ENCODE assay signal across 18 cellular contexts in the genomic region with DNA sequence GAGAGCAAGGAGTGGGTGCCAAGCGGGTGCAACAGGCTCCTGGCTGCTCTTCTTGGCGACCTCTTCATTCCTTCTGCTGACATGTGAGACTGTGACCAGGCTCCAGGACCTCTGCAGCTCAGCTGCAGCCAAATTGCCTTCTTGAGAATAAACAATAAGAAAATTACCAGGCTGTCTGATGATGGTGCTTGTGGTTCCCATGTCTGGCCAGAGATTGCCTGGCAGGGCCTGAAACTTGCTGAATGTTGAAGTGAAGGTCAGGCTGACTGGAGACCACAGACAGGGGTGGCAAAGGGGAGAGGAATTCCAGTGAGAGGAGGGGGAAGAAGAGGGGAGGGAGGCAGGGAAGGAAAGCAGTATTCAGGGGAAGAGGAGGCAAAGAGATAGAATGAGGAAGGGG.
A peak's percentile ranks its signal among the peaks of the same experiment; 100 is the strongest.
DNase-seq lines count a peak whose midpoint lies in the region; ATAC-seq, FAIRE-seq and TF ChIP-seq lines count a peak whose summit lies in the region.
"Had no signal": no experiment of that assay in that cellular context is flagged by ENCODE, and none has a peak within 500 bp of the region (broad histone marks: within the 10 kb centered on the region; RNA-seq: fewer than 3 reads in every experiment).

No MANE protein-coding gene starts in this region.

- no peaks in the 10 kb centered on the region for H3K36me3 ChIP-seq in astrocyte (ENCODE audit: insufficient read depth, low read length)
- no peaks in the 10 kb centered on the region for H3K36me3 ChIP-seq in lower lobe of right lung
- H3K36me3 ChIP-seq: BE2C, HAP-1 had no signal

- peaks cover 13% of the 10 kb centered on the region for H3K27me3 Mint-ChIP-seq in astrocyte (ENCODE audit: low read depth, unreplicated experiment)
- H3K27me3 Mint-ChIP-seq in activated T-cell treated with anti-CD3 and anti-CD28 coated beads, Interleukin-2, amount 50 U/mL, for 72 hours (ENCODE audit: low read depth): peaks cover 10% of the 10 kb centered on the region

- H3K4me1 Mint-ChIP-seq in astrocyte (ENCODE audit: low read depth, unreplicated experiment): peaks cover 6% of the 10 kb centered on the region
- H3K4me1 Mint-ChIP-seq in activated T-cell treated with anti-CD3 and anti-CD28 coated beads, Interleukin-2, amount 50 U/mL, for 72 hours (ENCODE audit: low read depth): no peaks in the 10 kb centered on the region
- H3K4me1 Mint-ChIP-seq: CD4-positive, CD25-positive, alpha-beta regulatory T cell had no signal

- no peak overlapping the region for H3K27ac Mint-ChIP-seq in astrocyte (ENCODE audit: unreplicated experiment)
- no peak overlapping the region for H3K27ac Mint-ChIP-seq in activated T-cell treated with anti-CD3 and anti-CD28 coated beads, Interleukin-2, amount 50 U/mL, for 72 hours
- H3K27ac Mint-ChIP-seq: CD4-positive, CD25-positive, alpha-beta regulatory T cell had no signal

- H3K4me3 ChIP-seq in astrocyte (ENCODE audit: insufficient read depth, low read depth, low read length) (no peak overlapping the region), lower lobe of right lung (no peak overlapping the region)
- H3K4me3 ChIP-seq: HAP-1 had no signal

- intact Hi-C loops in lower lobe of right lung (cut with DNase I): no loop called here

- TF ChIP-seq CTCF in astrocyte (IDR thresholded peaks at IDR 0.05; ENCODE audit: insufficient read depth, low read depth, low read length): no peak
- TF ChIP-seq CTCF in lower lobe of right lung (IDR thresholded peaks at IDR 0.05): no peak

- no peak for FAIRE-seq in astrocyte (lab: Jason Lieb, UNC)
- FAIRE-seq: A204.1, D721Med, GM12892, H1 had no signal

- ATAC-seq in HG02973 (IDR thresholded peaks at IDR 0.05; ENCODE audit: unreplicated experiment) (no peak), GM21423 (IDR thresholded peaks at IDR 0.05; ENCODE audit: unreplicated experiment) (no peak), lower lobe of right lung (no peak)
- no peak for ATAC-seq in activated T-cell treated with anti-CD3 and anti-CD28 coated beads, Interleukin-2, amount 50 U/mL, for 72 hours (replicated peaks in 1 of 2)

- H2AFZ ChIP-seq in astrocyte (ENCODE audit: low read depth, low read length): no peak overlapping the region

- no peaks in the 10 kb centered on the region for H3K36me3 Mint-ChIP-seq in astrocyte (ENCODE audit: low read depth, unreplicated experiment)
- peaks cover 0 to 3% of the 10 kb centered on the region in 2 donors for H3K36me3 Mint-ChIP-seq in activated T-cell treated with anti-CD3 and anti-CD28 coated beads, Interleukin-2, amount 50 U/mL, for 72 hours (ENCODE audit: insufficient read depth in 2 of 2)
- H3K36me3 Mint-ChIP-seq: CD4-positive, CD25-positive, alpha-beta regulatory T cell had no signal

- H3K27ac ChIP-seq in astrocyte (ENCODE audit: low read depth, low read length) (no peak overlapping the region), lower lobe of right lung (no peak overlapping the region)
- H3K27ac ChIP-seq: HL-60 had no signal

- no peak overlapping the region for H3K9ac ChIP-seq in astrocyte (ENCODE audit: low read length)

- H3K27me3 ChIP-seq in astrocyte (ENCODE audit: insufficient read depth, low read length): no peaks in the 10 kb centered on the region
- no peaks in the 10 kb centered on the region for H3K27me3 ChIP-seq in lower lobe of right lung (ENCODE audit: low read depth)
- H3K27me3 ChIP-seq: BE2C had no signal

- H3K79me2 ChIP-seq in astrocyte (ENCODE audit: insufficient read depth, low read length): no peaks in the 10 kb centered on the region

- H4K20me1 ChIP-seq in astrocyte (ENCODE audit: insufficient read depth, low read length): no peaks in the 10 kb centered on the region

- H3K4me1 ChIP-seq in astrocyte (ENCODE audit: insufficient read depth, low read length) (no peaks in the 10 kb centered on the region), lower lobe of right lung (no peaks in the 10 kb centered on the region)
- H3K4me1 ChIP-seq: HAP-1 had no signal

- H3K9me3 ChIP-seq in astrocyte (ENCODE audit: insufficient read depth, low read depth, low read length): no peaks in the 10 kb centered on the region
- H3K9me3 ChIP-seq in lower lobe of right lung: no peaks in the 10 kb centered on the region
- H3K9me3 ChIP-seq: BE2C, HAP-1 had no signal

- peaks cover 10% of the 10 kb centered on the region for H3K9me3 Mint-ChIP-seq in astrocyte (ENCODE audit: unreplicated experiment)
- peaks cover 5% of the 10 kb centered on the region in 2 donors for H3K9me3 Mint-ChIP-seq in activated T-cell treated with anti-CD3 and anti-CD28 coated beads, Interleukin-2, amount 50 U/mL, for 72 hours

- no peak overlapping the region for H3K4me2 ChIP-seq in astrocyte (ENCODE audit: low read length)

- H3K4me3 Mint-ChIP-seq in astrocyte (ENCODE audit: unreplicated experiment): no peak overlapping the region
- H3K4me3 Mint-ChIP-seq in activated T-cell treated with anti-CD3 and anti-CD28 coated beads, Interleukin-2, amount 50 U/mL, for 72 hours: no peak overlapping the region
- H3K4me3 Mint-ChIP-seq: CD4-positive, CD25-positive, alpha-beta regulatory T cell had no signal

- DNase-seq in astrocyte (ENCODE audit: low read depth): peak; percentile 49
- DNase-seq in ecto neural progenitor cell (ENCODE audit: low spot score): peak; percentile 3
- peak; percentile 14 for DNase-seq in mucosa of gallbladder (ENCODE audit: low spot score)
- no peak for DNase-seq in lower lobe of right lung
- no peak for DNase-seq in activated T-cell treated with anti-CD3 and anti-CD28 coated beads, Interleukin-2, amount 50 U/mL, for 72 hours
- DNase-seq: ACHN; BE2C; Caco-2; CD4-positive, CD25-positive, alpha-beta regulatory T cell; GDM1 had no signal

Comparison
In these comparisons a context has a peak if more than half of its experiments do, and no peak if none do; other contexts are left out.
1. DNase-seq: peak in astrocyte (single experiment), ecto neural progenitor cell (single experiment) and mucosa of gallbladder (single experiment); none in lower lobe of right lung (single experiment) and activated T-cell treated with anti-CD3 and anti-CD28 coated beads, Interleukin-2, amount 50 U/mL, for 72 hours (0 of 2).